Comparison of ENCODE assay signal across 8 cellular contexts in genomic region chr11:304915-305833, GRCh38. TPM values are rescaled to one million over a fixed set of nuclear protein-coding genes. Genes with fewer than 3 reads are reported as not detected.
DNase-seq lines count a peak whose midpoint lies in the region; TF ChIP-seq lines count a peak whose summit lies in the region.

No MANE protein-coding gene starts in this region.

- no peak overlapping the region for H3K4me3 ChIP-seq in fibroblast of the aortic adventitia (ENCODE audit: low read depth, low read length)

- no peaks in the 10 kb centered on the region for H3K9me3 Mint-ChIP-seq in neural crest cell

- H3K4me3 Mint-ChIP-seq in neural crest cell = peak overlapping the region; percentile 79

- peaks cover 17% of the 10 kb centered on the region for H3K27me3 Mint-ChIP-seq in neural crest cell (ENCODE audit: low read depth)

- TF ChIP-seq CTCF in fibroblast of the aortic adventitia (IDR thresholded peaks at IDR 0.05; ENCODE audit: insufficient read depth, low read length) (peak; percentile 83), neural crest cell (conservative IDR thresholded peaks at IDR 0.05) (peak; percentile 70)

- peak; percentile 64 for DNase-seq in activated gamma-delta T cell treated with Interleukin-2 at 50 U/mL for 16 hours
- DNase-seq in activated gamma-delta T cell (lab: John Stamatoyannopoulos, UW) = no peak
- peak; percentile 74 for DNase-seq in NAMALWA (ENCODE audit: low spot score)
- peak; percentile 62 to 65 for DNase-seq in activated CD4-positive, alpha-beta T cell treated with anti-CD3 and anti-CD28 coated beads, Interleukin-2, amount 50 U/mL, for 4 hours
- DNase-seq in fibroblast of the aortic adventitia (ENCODE audit: low read depth) = peak; percentile 90
- no peak for DNase-seq in neural crest cell (ENCODE audit: low read depth, low spot score)
- no peak for DNase-seq in NCI-H446 treated with DMSO at 0.1 percent for 48 hours (lab: John Stamatoyannopoulos, UW)
- DNase-seq in NCI-H1092 treated with DMSO at 0.1 percent for 48 hours (lab: John Stamatoyannopoulos, UW) = no peak

- H3K27ac Mint-ChIP-seq in neural crest cell (ENCODE audit: unreplicated experiment) = no peak overlapping the region

- H3K4me1 Mint-ChIP-seq in neural crest cell = peaks cover 57% of the 10 kb centered on the region

- no peaks in the 10 kb centered on the region for H3K36me3 Mint-ChIP-seq in neural crest cell (ENCODE audit: low read depth)

RNA-seq across cellular contexts. Expression of gene IFITM2, which starts 2.4 kb away (rescaled TPM):
- 50.1 and 88.1 TPM in 2 replicates for total RNA-seq in fibroblast of the aortic adventitia (ENCODE audit: low replicate concordance)
- total RNA-seq in neural crest cell = 55.0 and 67.2 TPM in 2 replicates

RNA-seq across cellular contexts. Expression of gene IFITM5, which starts 5.8 kb away (rescaled TPM):
- total RNA-seq in fibroblast of the aortic adventitia (ENCODE audit: low replicate concordance) (not detected in 2 replicates), neural crest cell (not detected in 2 replicates)

RNA-seq across cellular contexts. Expression of gene IFITM1, which starts 8.7 kb away (rescaled TPM):
- 20.9 and 24.2 TPM in 2 replicates for total RNA-seq in fibroblast of the aortic adventitia (ENCODE audit: low replicate concordance)
- total RNA-seq in neural crest cell = 2.0 and 2.3 TPM in 2 replicates

RNA-seq across cellular contexts. Expression of gene IFITM3, which starts 15.5 kb away (rescaled TPM):
- 34.3 and 95.4 TPM in 2 replicates for total RNA-seq in fibroblast of the aortic adventitia (ENCODE audit: low replicate concordance)
- total RNA-seq in neural crest cell = 156 and 165 TPM in 2 replicates

RNA-seq across cellular contexts. Expression of gene PGGHG, which starts 16.2 kb away (rescaled TPM):
- total RNA-seq in fibroblast of the aortic adventitia (ENCODE audit: low replicate concordance) (5.3 and 6.9 TPM in 2 replicates), neural crest cell (23.2 and 25.1 TPM in 2 replicates)

Comparison
In these comparisons a context has a peak if more than half of its experiments do, and no peak if none do; other contexts are left out.
1. DNase-seq: peak in activated gamma-delta T cell treated with Interleukin-2 at 50 U/mL for 16 hours (single experiment), NAMALWA (single experiment), activated CD4-positive, alpha-beta T cell treated with anti-CD3 and anti-CD28 coated beads, Interleukin-2, amount 50 U/mL, for 4 hours (2 of 2) and fibroblast of the aortic adventitia (single experiment); none in activated gamma-delta T cell (single experiment), neural crest cell (single experiment), NCI-H446 treated with DMSO at 0.1 percent for 48 hours (single experiment) and NCI-H1092 treated with DMSO at 0.1 percent for 48 hours (single experiment).